Comparison of ENCODE assay signal across 19 cellular contexts in genomic region chr6:18289283-18289682, GRCh38. TPM values are rescaled to one million over a fixed set of nuclear protein-coding genes. Genes with fewer than 3 reads are reported as not detected.
DNase-seq lines count a peak whose midpoint lies in the region; ATAC-seq and TF ChIP-seq lines count a peak whose summit lies in the region.
"Had no signal": no experiment of that assay in that cellular context is flagged by ENCODE, and none has a peak within 500 bp of the region (broad histone marks: within the 10 kb centered on the region; RNA-seq: fewer than 3 reads in every experiment).

No MANE protein-coding gene starts in this region.

- DNase-seq in neural progenitor cell (ENCODE audit: low spot score) (no peak), gastrocnemius medialis (no peak), COR-L47 (lab: John Stamatoyannopoulos, UW) (no peak), body of pancreas (no peak)
- DNase-seq: 8988T; ACHN; BE2C; C1 segment of cervical spinal cord; Caco-2; Calu3; CD4-positive, alpha-beta memory T cell; CD4-positive, CD25-positive, alpha-beta regulatory T cell; CD8-positive, alpha-beta memory T cell; DMS79 treated with DMSO at 0.1 percent for 48 hours; GF-D8 had no signal

- no peaks in the 10 kb centered on the region for H3K4me1 Mint-ChIP-seq in neural progenitor cell
- H3K4me1 Mint-ChIP-seq: CD14-positive monocyte; CD4-positive, alpha-beta memory T cell; CD4-positive, CD25-positive, alpha-beta regulatory T cell; CD8-positive, alpha-beta memory T cell had no signal

- no peaks in the 10 kb centered on the region for H3K27me3 ChIP-seq in neural progenitor cell
- H3K27me3 ChIP-seq in gastrocnemius medialis, result no peaks in the 10 kb centered on the region
- H3K27me3 ChIP-seq in skeletal muscle tissue (ENCODE audit: control insufficient read depth in 3 of 3, insufficient read depth in 3 of 3, low read length in 3 of 3), result no peaks in the 10 kb centered on the region
- no peaks in the 10 kb centered on the region for H3K27me3 ChIP-seq in body of pancreas
- H3K27me3 ChIP-seq: BE2C, BLaER1 had no signal

- H3K9me3 ChIP-seq in neural progenitor cell (ENCODE audit: low read depth), result no peaks in the 10 kb centered on the region
- no peaks in the 10 kb centered on the region for H3K9me3 ChIP-seq in gastrocnemius medialis
- H3K9me3 ChIP-seq in skeletal muscle tissue (ENCODE audit: control insufficient read depth in 3 of 3, low read length in 3 of 3), result no peaks in the 10 kb centered on the region
- no peaks in the 10 kb centered on the region for H3K9me3 ChIP-seq in body of pancreas
- H3K9me3 ChIP-seq: BE2C, BLaER1, Caco-2 had no signal

- no peaks in the 10 kb centered on the region for H4K20me1 ChIP-seq in neural progenitor cell (ENCODE audit: low read depth)
- H4K20me1 ChIP-seq: BLaER1 had no signal

- no peak overlapping the region for H3K27ac ChIP-seq in neural progenitor cell
- peak overlapping the region in 3 of 4 donors; percentile 69 to 78 (median 72) for H3K27ac ChIP-seq in gastrocnemius medialis
- peak overlapping the region; percentile 86 for H3K27ac ChIP-seq in skeletal muscle tissue (ENCODE audit: low read depth, low read length)
- H3K27ac ChIP-seq in body of pancreas, result no peak overlapping the region
- H3K27ac ChIP-seq: BLaER1 had no signal

- no peaks in the 10 kb centered on the region for H3K9me3 Mint-ChIP-seq in neural progenitor cell
- H3K9me3 Mint-ChIP-seq: CD4-positive, alpha-beta memory T cell; CD8-positive, alpha-beta memory T cell had no signal

- peak overlapping the region; percentile 15 for H3K27ac Mint-ChIP-seq in neural progenitor cell
- H3K27ac Mint-ChIP-seq: CD14-positive monocyte; CD4-positive, alpha-beta memory T cell; CD4-positive, CD25-positive, alpha-beta regulatory T cell; CD8-positive, alpha-beta memory T cell had no signal

- no peak overlapping the region for H3K4me2 ChIP-seq in neural progenitor cell
- H3K4me2 ChIP-seq: BLaER1 had no signal

- H3K4me3 ChIP-seq in neural progenitor cell (no peak overlapping the region), gastrocnemius medialis (peak overlapping the region in 3 of 4 donors; percentile 21 to 32 (median 29)), skeletal muscle tissue (ENCODE audit: low read length in 3 of 3) (peak overlapping the region in 2 of 3 donors; percentile 24 to 52), body of pancreas (no peak overlapping the region)
- H3K4me3 ChIP-seq: BLaER1 had no signal

- H3K4me3 Mint-ChIP-seq in neural progenitor cell, result no peak overlapping the region
- H3K4me3 Mint-ChIP-seq: CD14-positive monocyte; CD4-positive, CD25-positive, alpha-beta regulatory T cell; CD8-positive, alpha-beta memory T cell had no signal

- H3K36me3 Mint-ChIP-seq in neural progenitor cell, result no peaks in the 10 kb centered on the region
- H3K36me3 Mint-ChIP-seq: CD14-positive monocyte; CD4-positive, alpha-beta memory T cell; CD4-positive, CD25-positive, alpha-beta regulatory T cell had no signal

- 50 to 81% methylated on average over 4 of the region's 4 CpGs for WGBS in body of pancreas, 2 donors

- ATAC-seq in gastrocnemius medialis, result peak in 1 of 2 donors; percentile 98
- ATAC-seq in HG03432 (IDR thresholded peaks at IDR 0.05; ENCODE audit: unreplicated experiment), result no peak
- no peak for ATAC-seq in body of pancreas

- H3K4me1 ChIP-seq in neural progenitor cell (no peaks in the 10 kb centered on the region), gastrocnemius medialis (peaks cover 0 to 11% of the 10 kb centered on the region in 2 donors), skeletal muscle tissue (ENCODE audit: control insufficient read depth in 3 of 3, insufficient read depth in 3 of 3, low read length in 3 of 3) (peaks cover 9 to 17% (median 10%) of the 10 kb centered on the region in 3 donors), body of pancreas (no peaks in the 10 kb centered on the region)
- H3K4me1 ChIP-seq: BE2C, BLaER1, Caco-2 had no signal

- TF ChIP-seq POLR2A in gastrocnemius medialis (IDR thresholded peaks at IDR 0.05) (no peak), body of pancreas (IDR thresholded peaks at IDR 0.05) (no peak)

- H3K36me3 ChIP-seq in neural progenitor cell, result no peaks in the 10 kb centered on the region
- no peaks in the 10 kb centered on the region for H3K36me3 ChIP-seq in gastrocnemius medialis
- H3K36me3 ChIP-seq in skeletal muscle tissue (ENCODE audit: control insufficient read depth in 3 of 3, insufficient read depth in 3 of 3, low read length in 3 of 3), result no peaks in the 10 kb centered on the region
- no peaks in the 10 kb centered on the region for H3K36me3 ChIP-seq in body of pancreas (replicated peaks in 1 of 2; ENCODE audit: insufficient read depth in 1 of 2, low read depth in 2 of 2)
- H3K36me3 ChIP-seq: BE2C, BLaER1 had no signal

- no peak overlapping the region for H2AFZ ChIP-seq in neural progenitor cell (replicated peaks)

- H3K79me2 ChIP-seq in neural progenitor cell (ENCODE audit: low read depth), result no peaks in the 10 kb centered on the region

- TF ChIP-seq CTCF in neural progenitor cell (IDR thresholded peaks at IDR 0.05) (no peak), gastrocnemius medialis (IDR thresholded peaks at IDR 0.05 in 4 of 5, conservative IDR thresholded peaks at IDR 0.05 in 1 of 5) (no peak), body of pancreas (IDR thresholded peaks at IDR 0.05) (no peak)

- peaks cover 8% of the 10 kb centered on the region for H3K27me3 Mint-ChIP-seq in neural progenitor cell (ENCODE audit: insufficient read depth, low read depth)

- in situ Hi-C loops in gastrocnemius medialis (cut with MboI; ENCODE audit: low sequenced_read_pairs in 4 of 4), result no loop called here

- peaks cover 3% of the 10 kb centered on the region for H3F3A ChIP-seq in neural progenitor cell (ENCODE audit: low read depth)

- intact Hi-C loops in gastrocnemius medialis (cut with DNase I; ENCODE audit: low total_unique reads), result no loop called here
- intact Hi-C loops in body of pancreas (cut with DNase I), result no loop called here

- H3K9ac ChIP-seq in neural progenitor cell, result no peak overlapping the region
- peak overlapping the region in 1 of 3 donors; percentile 45 for H3K9ac ChIP-seq in skeletal muscle tissue (ENCODE audit: low read depth in 1 of 3, low read length in 3 of 3)
- H3K9ac ChIP-seq: BLaER1 had no signal

RNA-seq across cellular contexts. Expression of gene DEK, which starts 25.0 kb away (rescaled TPM):
- total RNA-seq in neural progenitor cell (ENCODE audit: low replicate concordance) (334 and 501 TPM in 2 replicates), gastrocnemius medialis (100 to 1,000 TPM in 2 of 4 donors, 10 to 100 TPM in 2; 60.5 to 134 (median 105) TPM), skeletal muscle tissue (64.2 TPM), body of pancreas (10 to 100 TPM; 67.2 to 72.9 TPM)

Comparison
In these comparisons a context has a peak if more than half of its experiments do, and no peak if none do; other contexts are left out.
1. H3K27ac ChIP-seq: peak in gastrocnemius medialis (3 of 4) and skeletal muscle tissue (single experiment); none in neural progenitor cell (single experiment) and body of pancreas (0 of 4).
2. H3K4me3 ChIP-seq: peak in gastrocnemius medialis (3 of 4) and skeletal muscle tissue (2 of 3); none in neural progenitor cell (single experiment) and body of pancreas (0 of 2).